Comparison of ENCODE assay signal across 26 cellular contexts in genomic region chr15:39239562-39239961, GRCh38.
A peak's percentile ranks its signal among the peaks of the same experiment; 100 is the strongest.
DNase-seq lines count a peak whose midpoint lies in the region; ATAC-seq, FAIRE-seq and TF ChIP-seq lines count a peak whose summit lies in the region.
"Had no signal": no experiment of that assay in that cellular context is flagged by ENCODE, and none has a peak within 500 bp of the region (broad histone marks: within the 10 kb centered on the region; RNA-seq: fewer than 3 reads in every experiment).

No MANE protein-coding gene starts in this region.

- H3K4me3 Mint-ChIP-seq in naive thymus-derived CD4-positive, alpha-beta T cell: no peak overlapping the region
- H3K4me3 Mint-ChIP-seq: activated CD4-positive, alpha-beta T cell treated with anti-CD3 and anti-CD28 coated beads, Interleukin-2, amount 10 ng/mL, durations not matched to agents 24 days and 14 days; CD8-positive, alpha-beta memory T cell; stimulated activated naive CD8-positive, alpha-beta T cell treated with anti-CD3 and anti-CD28 coated beads, Interleukin-15, Interleukin-2, amounts not matched to agents 100 ng/mL and 50 ng/mL, for 24 hours had no signal

- H3K79me2 ChIP-seq in keratinocyte (ENCODE audit: control insufficient read depth, insufficient read depth, low read length): no peaks in the 10 kb centered on the region

- H3K27ac Mint-ChIP-seq in naive thymus-derived CD4-positive, alpha-beta T cell: no peak overlapping the region
- H3K27ac Mint-ChIP-seq: activated CD4-positive, alpha-beta T cell treated with anti-CD3 and anti-CD28 coated beads, Interleukin-2, amount 10 ng/mL, durations not matched to agents 24 days and 14 days; stimulated activated naive CD8-positive, alpha-beta T cell treated with anti-CD3 and anti-CD28 coated beads, Interleukin-15, Interleukin-2, amounts not matched to agents 100 ng/mL and 50 ng/mL, for 24 hours had no signal

- peak overlapping the region; percentile 24 for H3K27ac ChIP-seq in keratinocyte (ENCODE audit: control insufficient read depth, insufficient read depth, low read length)
- H3K27ac ChIP-seq in naive thymus-derived CD4-positive, alpha-beta T cell (ENCODE audit: low read depth, low read length): no peak overlapping the region
- H3K27ac ChIP-seq: adrenal gland, gastrocnemius medialis, HL-60, left lung, right atrium auricular region, transverse colon had no signal

- peak; percentile 63 for FAIRE-seq in keratinocyte (lab: Jason Lieb, UNC)
- FAIRE-seq: K562, TTC549 had no signal

- peaks cover 34% of the 10 kb centered on the region for H3K4me1 ChIP-seq in keratinocyte (ENCODE audit: control insufficient read depth, extremely low read depth, insufficient read depth, low read length)
- no peaks in the 10 kb centered on the region for H3K4me1 ChIP-seq in naive thymus-derived CD4-positive, alpha-beta T cell (ENCODE audit: control insufficient read depth in 2 of 2, insufficient read depth in 2 of 2, low read length in 2 of 2)
- H3K4me1 ChIP-seq: adrenal gland, gastrocnemius medialis, left lung, right atrium auricular region, transverse colon had no signal

- H3K36me3 Mint-ChIP-seq in naive thymus-derived CD4-positive, alpha-beta T cell: no peaks in the 10 kb centered on the region
- H3K36me3 Mint-ChIP-seq: CD8-positive, alpha-beta memory T cell had no signal

- H3K9me3 Mint-ChIP-seq in naive thymus-derived CD4-positive, alpha-beta T cell: peaks cover 0 to 4% (median 0%) of the 10 kb centered on the region in 11 donors
- H3K9me3 Mint-ChIP-seq: CD8-positive, alpha-beta memory T cell; stimulated activated naive CD8-positive, alpha-beta T cell treated with anti-CD3 and anti-CD28 coated beads, Interleukin-15, Interleukin-2, amounts not matched to agents 100 ng/mL and 50 ng/mL, for 24 hours had no signal

- H3K36me3 ChIP-seq in BJ (ENCODE audit: control insufficient read depth, insufficient read depth, low read length) (no peaks in the 10 kb centered on the region), keratinocyte (ENCODE audit: control insufficient read depth in 2 of 2, extremely low read depth in 1 of 2, insufficient read depth in 2 of 2, low read length in 2 of 2) (no peaks in the 10 kb centered on the region)
- H3K36me3 ChIP-seq in naive thymus-derived CD4-positive, alpha-beta T cell (ENCODE audit: control insufficient read depth in 2 of 3, insufficient read depth in 3 of 3, low read length in 3 of 3): no peaks in the 10 kb centered on the region
- H3K36me3 ChIP-seq: adrenal gland, gastrocnemius medialis, left lung, right atrium auricular region, transverse colon had no signal

- no peak for ATAC-seq in naive thymus-derived CD4-positive, alpha-beta T cell
- no peak for ATAC-seq in GM21786 (IDR thresholded peaks at IDR 0.05; ENCODE audit: unreplicated experiment)
- ATAC-seq: gastrocnemius medialis, K562, left lung had no signal

- H3K4me2 ChIP-seq in keratinocyte (ENCODE audit: control insufficient read depth, extremely low read depth, insufficient read depth, low read depth, low read length): no peak overlapping the region

- CTCF ChIA-PET in BJ (lab: Yijun Ruan, JAX): interaction anchor here (1.2 kb wide), 1 partner anchor 46 kb away, joined by 3 read pairs; no protein-coding TSS in a partner anchor
- CTCF ChIA-PET in naive thymus-derived CD4-positive, alpha-beta T cell (lab: Charles Lee): no interaction called here

- no peak overlapping the region for H3K9ac ChIP-seq in keratinocyte (ENCODE audit: control insufficient read depth, extremely low read depth, insufficient read depth, low read length)

- peaks cover 0 to 8% (median 4%) of the 10 kb centered on the region in 5 donors for H3K27me3 Mint-ChIP-seq in naive thymus-derived CD4-positive, alpha-beta T cell

- H3K4me3 ChIP-seq in BJ (ENCODE audit: low read depth, low read length): no peak overlapping the region
- H3K4me3 ChIP-seq in keratinocyte (ENCODE audit: control insufficient read depth in 2 of 3, extremely low read depth in 1 of 3, insufficient read depth in 2 of 3, low read depth in 1 of 3, low read length in 3 of 3): no peak overlapping the region
- H3K4me3 ChIP-seq in naive thymus-derived CD4-positive, alpha-beta T cell (ENCODE audit: low read length): no peak overlapping the region
- H3K4me3 ChIP-seq: adrenal gland, gastrocnemius medialis, K562, left lung, right atrium auricular region, transverse colon had no signal

- DNase-seq in BJ (ENCODE audit: low read depth): peak; percentile 73
- peak; percentile 89 for DNase-seq in LHCN-M2 (ENCODE audit: low read depth)
- peak; percentile 58 for DNase-seq in astrocyte of the hippocampus (ENCODE audit: low read depth, low spot score)
- peak; percentile 35 for DNase-seq in keratinocyte (ENCODE audit: low read depth, low spot score)
- DNase-seq in activated gamma-delta T cell treated with Interleukin-2 at 50 U/mL for 16 hours: no peak
- no peak for DNase-seq in hippocampal formation (lab: John Stamatoyannopoulos, UW)
- no peak for DNase-seq in naive thymus-derived CD4-positive, alpha-beta T cell
- DNase-seq: activated CD4-positive, alpha-beta T cell treated with anti-CD3 and anti-CD28 coated beads, Interleukin-2, amount 10 ng/mL, durations not matched to agents 24 days and 14 days; activated CD8-positive, alpha-beta memory T cell treated with anti-CD3 and anti-CD28 coated beads, Interleukin-2, amount 50 U/mL, for 4 hours; activated effector memory CD4-positive, alpha-beta T cell treated with Interleukin-2 at 50 U/mL for 16 hours; adrenal gland; CD8-positive, alpha-beta memory T cell; DND-41; gastrocnemius medialis; left lung; NCI-H1092 treated with DMSO at 0.1 percent for 48 hours; NCI-H2107; NCI-H526; occipital lobe; transverse colon had no signal

- peak overlapping the region; percentile 24 for H2AFZ ChIP-seq in keratinocyte (ENCODE audit: control insufficient read depth, low read length)

- intact Hi-C loops in naive thymus-derived CD4-positive, alpha-beta T cell (cut with micrococcal nuclease): no loop called here

- dilution Hi-C loops in keratinocyte (cut with MboI; ENCODE audit: extremely low pct_ligation_motif_present, low sequenced_read_pairs): no loop called here

- no peaks in the 10 kb centered on the region for H4K20me1 ChIP-seq in keratinocyte (ENCODE audit: control insufficient read depth, extremely low read depth, insufficient read depth, low read length)

- H3K9me1 ChIP-seq in keratinocyte (ENCODE audit: control insufficient read depth, extremely low read depth, insufficient read depth, low read length): no peaks in the 10 kb centered on the region

- TF ChIP-seq CTCF in BJ (IDR thresholded peaks at IDR 0.05; ENCODE audit: insufficient read depth, low read depth, low read length): no peak
- no peak for TF ChIP-seq CTCF in keratinocyte (optimal IDR thresholded peaks at IDR 0.05 in 1 of 3, IDR thresholded peaks at IDR 0.05 in 1 of 3, conservative IDR thresholded peaks at IDR 0.05 in 1 of 3; ENCODE audit: extremely low read depth in 1 of 3, insufficient read depth in 2 of 3, low read length in 3 of 3)

- H3K4me1 Mint-ChIP-seq in naive thymus-derived CD4-positive, alpha-beta T cell: peaks cover 0 to 3% (median 0%) of the 10 kb centered on the region in 7 donors
- H3K4me1 Mint-ChIP-seq: CD8-positive, alpha-beta memory T cell had no signal

- POLR2A ChIA-PET in BJ (lab: Charles Lee): interaction anchor here (0.7 to 1.3 kb wide), 2 partner anchors 37 to 58 kb away, joined by 3 to 4 read pairs; no protein-coding TSS in a partner anchor
- POLR2A ChIA-PET in naive thymus-derived CD4-positive, alpha-beta T cell (lab: Charles Lee): no interaction called here

- H3K9me3 ChIP-seq in keratinocyte (ENCODE audit: control insufficient read depth, low read depth, low read length): peaks cover 2% of the 10 kb centered on the region
- no peaks in the 10 kb centered on the region for H3K9me3 ChIP-seq in naive thymus-derived CD4-positive, alpha-beta T cell (ENCODE audit: control insufficient read depth in 2 of 3, low read length in 3 of 3)
- H3K9me3 ChIP-seq: adrenal gland, gastrocnemius medialis, left lung, right atrium auricular region, transverse colon had no signal

- no peaks in the 10 kb centered on the region for H3K27me3 ChIP-seq in BJ (ENCODE audit: control insufficient read depth, insufficient read depth, low read length)
- no peaks in the 10 kb centered on the region for H3K27me3 ChIP-seq in keratinocyte (ENCODE audit: control insufficient read depth, extremely low read depth, insufficient read depth, low read length)
- no peaks in the 10 kb centered on the region for H3K27me3 ChIP-seq in naive thymus-derived CD4-positive, alpha-beta T cell (ENCODE audit: control insufficient read depth in 2 of 2, insufficient read depth in 2 of 2, low read length in 2 of 2)
- H3K27me3 ChIP-seq: adrenal gland, gastrocnemius medialis, left lung, right atrium auricular region, transverse colon had no signal

Comparison
In these comparisons a context has a peak if more than half of its experiments do, and no peak if none do; other contexts are left out.
1. DNase-seq: peak in BJ (single experiment), LHCN-M2 (single experiment), astrocyte of the hippocampus (single experiment) and keratinocyte (single experiment); none in activated gamma-delta T cell treated with Interleukin-2 at 50 U/mL for 16 hours (single experiment), hippocampal formation (0 of 2) and naive thymus-derived CD4-positive, alpha-beta T cell (0 of 9).